Comparison of ENCODE assay signal across 3 cellular contexts in genomic region chr7:44537442-44537841, GRCh38.
TF ChIP-seq lines count a peak whose summit lies in the region.

No MANE protein-coding gene starts in this region.

TF ChIP-seq in K562, 482 proteins besides CTCF, POLR2A, EP300 and RAD21 (continues in another document):
- no peak for TF ChIP-seq TEAD1 (CRISPR knock-in tag; IDR thresholded peaks at IDR 0.05)
- no peak for TF ChIP-seq SREBF2 (CRISPR knock-in tag; IDR thresholded peaks at IDR 0.05)
- TF ChIP-seq DDX20 (tag; IDR thresholded peaks at IDR 0.05; ENCODE audit: low read depth), result no peak
- no peak for TF ChIP-seq SIX5 (IDR thresholded peaks at IDR 0.05; ENCODE audit: borderline replicate concordance in 1 of 2, insufficient read depth in 1 of 2, low read depth in 1 of 2, low read length in 2 of 2)
- TF ChIP-seq TFE3 (CRISPR knock-in tag; IDR thresholded peaks at IDR 0.05), result no peak
- 0 out of 2 replicates have a peak, but pooled peaks have one; percentile 24 for TF ChIP-seq CBX1 (IDR thresholded peaks at IDR 0.05; ENCODE audit: low read depth)
- TF ChIP-seq CREM (IDR thresholded peaks at IDR 0.05; ENCODE audit: low read depth), result no peak
- no peak for TF ChIP-seq RFX7 (CRISPR knock-in tag; IDR thresholded peaks at IDR 0.05)
- TF ChIP-seq SMARCB1 (IDR thresholded peaks at IDR 0.05; ENCODE audit: insufficient read length, low read depth), result no peak
- TF ChIP-seq ZNF354B (CRISPR knock-in tag; IDR thresholded peaks at IDR 0.05), result no peak
- no peak for TF ChIP-seq AFF1 (IDR thresholded peaks at IDR 0.05; ENCODE audit: low read depth in 1 of 2, partially characterized antibody in 2 of 2)
- TF ChIP-seq KDM1A (IDR thresholded peaks at IDR 0.05), result peak; percentile 38 to 74; a peak in 3 of 4 replicates
- no peak for TF ChIP-seq ZFX (CRISPR knock-in tag; IDR thresholded peaks at IDR 0.05)
- no peak for TF ChIP-seq NFE2L1 (tag; IDR thresholded peaks at IDR 0.05; ENCODE audit: borderline replicate concordance, low read depth)
- no peak for TF ChIP-seq HMGN3 (IDR thresholded peaks at IDR 0.05; ENCODE audit: borderline replicate concordance, extremely low read depth, insufficient read length, low read depth, low read length)
- TF ChIP-seq JUNB (CRISPR knock-in tag; conservative IDR thresholded peaks at IDR 0.05), result no peak
- TF ChIP-seq PTTG1 (tag; IDR thresholded peaks at IDR 0.05; ENCODE audit: low read depth), result no peak

TF ChIP-seq in liver, 16 proteins besides CTCF, POLR2A, EP300 and RAD21:
- TF ChIP-seq JUND (IDR thresholded peaks at IDR 0.05) (no peak), YY1 (IDR thresholded peaks at IDR 0.05) (no peak), NR2F2 (IDR thresholded peaks at IDR 0.05) (no peak), MAX (IDR thresholded peaks at IDR 0.05) (no peak), TAF1 (conservative IDR thresholded peaks at IDR 0.05) (no peak), HNF4G (IDR thresholded peaks at IDR 0.05) (no peak), HNF4A (conservative IDR thresholded peaks at IDR 0.05) (no peak), FOXA2 (IDR thresholded peaks at IDR 0.05) (no peak), FOXA1 (IDR thresholded peaks at IDR 0.05) (no peak), EGR1 (IDR thresholded peaks at IDR 0.05; ENCODE audit: low read depth in 2 of 2) (no peak), GABPA (IDR thresholded peaks at IDR 0.05 in 1 of 2, conservative IDR thresholded peaks at IDR 0.05 in 1 of 2) (no peak), ATF3 (IDR thresholded peaks at IDR 0.05) (no peak), SP1 (IDR thresholded peaks at IDR 0.05) (no peak), RXRA (IDR thresholded peaks at IDR 0.05) (no peak)
- TF ChIP-seq, protein P1, sequence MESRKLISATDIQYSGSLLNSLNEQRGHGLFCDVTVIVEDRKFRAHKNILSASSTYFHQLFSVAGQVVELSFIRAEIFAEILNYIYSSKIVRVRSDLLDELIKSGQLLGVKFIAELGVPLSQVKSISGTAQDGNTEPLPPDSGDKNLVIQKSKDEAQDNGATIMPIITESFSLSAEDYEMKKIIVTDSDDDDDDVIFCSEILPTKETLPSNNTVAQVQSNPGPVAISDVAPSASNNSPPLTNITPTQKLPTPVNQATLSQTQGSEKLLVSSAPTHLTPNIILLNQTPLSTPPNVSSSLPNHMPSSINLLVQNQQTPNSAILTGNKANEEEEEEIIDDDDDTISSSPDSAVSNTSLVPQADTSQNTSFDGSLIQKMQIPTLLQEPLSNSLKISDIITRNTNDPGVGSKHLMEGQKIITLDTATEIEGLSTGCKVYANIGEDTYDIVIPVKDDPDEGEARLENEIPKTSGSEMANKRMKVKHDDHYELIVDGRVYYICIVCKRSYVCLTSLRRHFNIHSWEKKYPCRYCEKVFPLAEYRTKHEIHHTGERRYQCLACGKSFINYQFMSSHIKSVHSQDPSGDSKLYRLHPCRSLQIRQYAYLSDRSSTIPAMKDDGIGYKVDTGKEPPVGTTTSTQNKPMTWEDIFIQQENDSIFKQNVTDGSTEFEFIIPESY (IDR thresholded peaks at IDR 0.05), result no peak
- TF ChIP-seq, protein P2, sequence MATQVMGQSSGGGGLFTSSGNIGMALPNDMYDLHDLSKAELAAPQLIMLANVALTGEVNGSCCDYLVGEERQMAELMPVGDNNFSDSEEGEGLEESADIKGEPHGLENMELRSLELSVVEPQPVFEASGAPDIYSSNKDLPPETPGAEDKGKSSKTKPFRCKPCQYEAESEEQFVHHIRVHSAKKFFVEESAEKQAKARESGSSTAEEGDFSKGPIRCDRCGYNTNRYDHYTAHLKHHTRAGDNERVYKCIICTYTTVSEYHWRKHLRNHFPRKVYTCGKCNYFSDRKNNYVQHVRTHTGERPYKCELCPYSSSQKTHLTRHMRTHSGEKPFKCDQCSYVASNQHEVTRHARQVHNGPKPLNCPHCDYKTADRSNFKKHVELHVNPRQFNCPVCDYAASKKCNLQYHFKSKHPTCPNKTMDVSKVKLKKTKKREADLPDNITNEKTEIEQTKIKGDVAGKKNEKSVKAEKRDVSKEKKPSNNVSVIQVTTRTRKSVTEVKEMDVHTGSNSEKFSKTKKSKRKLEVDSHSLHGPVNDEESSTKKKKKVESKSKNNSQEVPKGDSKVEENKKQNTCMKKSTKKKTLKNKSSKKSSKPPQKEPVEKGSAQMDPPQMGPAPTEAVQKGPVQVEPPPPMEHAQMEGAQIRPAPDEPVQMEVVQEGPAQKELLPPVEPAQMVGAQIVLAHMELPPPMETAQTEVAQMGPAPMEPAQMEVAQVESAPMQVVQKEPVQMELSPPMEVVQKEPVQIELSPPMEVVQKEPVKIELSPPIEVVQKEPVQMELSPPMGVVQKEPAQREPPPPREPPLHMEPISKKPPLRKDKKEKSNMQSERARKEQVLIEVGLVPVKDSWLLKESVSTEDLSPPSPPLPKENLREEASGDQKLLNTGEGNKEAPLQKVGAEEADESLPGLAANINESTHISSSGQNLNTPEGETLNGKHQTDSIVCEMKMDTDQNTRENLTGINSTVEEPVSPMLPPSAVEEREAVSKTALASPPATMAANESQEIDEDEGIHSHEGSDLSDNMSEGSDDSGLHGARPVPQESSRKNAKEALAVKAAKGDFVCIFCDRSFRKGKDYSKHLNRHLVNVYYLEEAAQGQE (IDR thresholded peaks at IDR 0.05), result no peak

TF ChIP-seq in SK-N-SH treated with all-trans-retinoic acid at 6 μM for 48 hours, 23 proteins besides CTCF, POLR2A, EP300 and RAD21:
- no peak for TF ChIP-seq PPARA (CRISPR knock-in tag; IDR thresholded peaks at IDR 0.05; ENCODE audit: borderline replicate concordance)
- TF ChIP-seq ZNF70 (CRISPR knock-in tag; IDR thresholded peaks at IDR 0.05), result no peak
- TF ChIP-seq, protein P3, sequence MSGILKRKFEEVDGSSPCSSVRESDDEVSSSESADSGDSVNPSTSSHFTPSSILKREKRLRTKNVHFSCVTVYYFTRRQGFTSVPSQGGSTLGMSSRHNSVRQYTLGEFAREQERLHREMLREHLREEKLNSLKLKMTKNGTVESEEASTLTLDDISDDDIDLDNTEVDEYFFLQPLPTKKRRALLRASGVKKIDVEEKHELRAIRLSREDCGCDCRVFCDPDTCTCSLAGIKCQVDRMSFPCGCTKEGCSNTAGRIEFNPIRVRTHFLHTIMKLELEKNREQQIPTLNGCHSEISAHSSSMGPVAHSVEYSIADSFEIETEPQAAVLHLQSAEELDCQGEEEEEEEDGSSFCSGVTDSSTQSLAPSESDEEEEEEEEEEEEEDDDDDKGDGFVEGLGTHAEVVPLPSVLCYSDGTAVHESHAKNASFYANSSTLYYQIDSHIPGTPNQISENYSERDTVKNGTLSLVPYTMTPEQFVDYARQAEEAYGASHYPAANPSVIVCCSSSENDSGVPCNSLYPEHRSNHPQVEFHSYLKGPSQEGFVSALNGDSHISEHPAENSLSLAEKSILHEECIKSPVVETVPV (CRISPR knock-in tag; IDR thresholded peaks at IDR 0.05), result no peak
- TF ChIP-seq ZFP30 (CRISPR knock-in tag; IDR thresholded peaks at IDR 0.05), result no peak
- TF ChIP-seq ZNF8 (CRISPR knock-in tag; IDR thresholded peaks at IDR 0.05), result no peak
- no peak for TF ChIP-seq TOX (CRISPR knock-in tag; IDR thresholded peaks at IDR 0.05; ENCODE audit: borderline replicate concordance)
- no peak for TF ChIP-seq ZC3H10 (CRISPR knock-in tag; IDR thresholded peaks at IDR 0.05)
- TF ChIP-seq ARNTL (CRISPR knock-in tag; IDR thresholded peaks at IDR 0.05; ENCODE audit: borderline replicate concordance, low read depth), result no peak
- TF ChIP-seq ESRRG (CRISPR knock-in tag; IDR thresholded peaks at IDR 0.05), result no peak
- TF ChIP-seq GLIS3 (CRISPR knock-in tag; IDR thresholded peaks at IDR 0.05), result no peak
- TF ChIP-seq TCF4 (CRISPR knock-in tag; IDR thresholded peaks at IDR 0.05; ENCODE audit: borderline replicate concordance), result no peak
- no peak for TF ChIP-seq ISL1 (CRISPR knock-in tag; IDR thresholded peaks at IDR 0.05)
- TF ChIP-seq ZFP3 (CRISPR knock-in tag; IDR thresholded peaks at IDR 0.05), result no peak
- no peak for TF ChIP-seq TSHZ2 (CRISPR knock-in tag; IDR thresholded peaks at IDR 0.05)
- no peak for TF ChIP-seq SNAI2 (CRISPR knock-in tag; IDR thresholded peaks at IDR 0.05)
- TF ChIP-seq ZNF565 (CRISPR knock-in tag; conservative IDR thresholded peaks at IDR 0.05; ENCODE audit: low read depth), result no peak
